ENCODE assay signal across 13 cellular contexts in the genomic region with DNA sequence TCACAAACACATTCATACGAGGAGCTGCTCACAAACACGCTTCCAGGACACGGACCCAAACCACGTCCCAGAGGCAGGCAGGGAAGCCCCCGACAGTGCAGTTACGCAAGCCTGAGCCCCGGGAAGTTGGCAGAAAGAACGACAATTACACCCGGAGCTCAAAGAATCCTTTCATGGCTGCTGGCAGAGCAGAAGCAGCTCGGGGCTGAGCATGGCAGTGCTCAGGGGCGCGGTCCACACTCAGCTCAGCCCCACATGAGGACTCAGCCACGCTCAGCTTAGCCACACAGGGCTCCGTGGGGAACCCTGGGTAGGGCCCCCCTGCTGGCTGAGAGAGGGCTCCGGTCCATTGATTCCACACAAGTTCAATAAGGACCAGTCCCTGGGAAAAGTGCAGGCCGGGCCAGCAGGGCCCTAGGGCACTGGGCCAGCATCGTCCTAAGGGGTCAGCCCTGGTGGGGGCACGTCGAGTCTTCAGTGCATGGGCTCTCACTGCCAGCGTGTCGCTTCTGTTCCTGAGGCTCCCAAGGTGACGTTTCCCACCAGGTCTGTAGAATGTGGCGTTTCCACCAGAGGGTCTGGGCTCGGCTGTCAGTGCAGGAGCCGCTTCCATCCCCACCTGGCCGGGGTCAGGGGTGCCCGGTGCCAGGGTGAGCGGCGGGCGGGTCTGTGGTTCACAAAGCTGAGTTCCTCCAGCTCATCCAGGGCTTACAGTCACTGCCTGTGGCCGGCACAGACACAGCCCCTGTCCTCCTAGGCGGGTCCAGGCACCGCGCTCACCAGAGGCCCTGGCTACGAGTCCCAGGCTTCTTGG. TPM values are rescaled to one million over a fixed set of nuclear protein-coding genes. Genes with fewer than 3 reads are reported as not detected.
DNase-seq lines count a peak whose midpoint lies in the region; TF ChIP-seq lines count a peak whose summit lies in the region.
"Had no signal": no experiment of that assay in that cellular context is flagged by ENCODE, and none has a peak within 500 bp of the region (broad histone marks: within the 10 kb centered on the region; RNA-seq: fewer than 3 reads in every experiment).

No MANE protein-coding gene starts in this region.

- no peaks in the 10 kb centered on the region for H3K27me3 ChIP-seq in AG04450 (ENCODE audit: control insufficient read depth, insufficient read depth, low read length)

- POLR2A ChIA-PET in AG04450 (lab: Yijun Ruan, JAX): interaction anchor here (1.8 to 2.1 kb wide), 2 partner anchors 19 to 88 kb away, joined by 4 to 9 read pairs; no protein-coding TSS in a partner anchor

- CTCF ChIA-PET in AG04450 (lab: Charles Lee): interaction anchor here (1.1 kb wide), 1 partner anchor 107 kb away, joined by 4 read pairs; no protein-coding TSS in a partner anchor

- DNase-seq in AG04450 (ENCODE audit: low read depth, low spot score): no peak
- peak in 51 of 58 donors; percentile 16 to 84 (median 63) for DNase-seq in anterior cingulate cortex (lab: John Stamatoyannopoulos, UW)
- DNase-seq in hypothalamus (lab: John Stamatoyannopoulos, UW): peak in 38 of 51 donors; percentile 19 to 83 (median 64)
- DNase-seq in retinal pigment epithelial cell (ENCODE audit: low read depth): no peak
- DNase-seq in central memory CD4-positive, alpha-beta T cell: no peak
- no peak for DNase-seq in effector CD4-positive, alpha-beta T cell
- DNase-seq in activated gamma-delta T cell (lab: John Stamatoyannopoulos, UW): no peak
- no peak for DNase-seq in NCI-H69 (lab: John Stamatoyannopoulos, UW)
- DNase-seq: activated CD8-positive, alpha-beta memory T cell treated with anti-CD3 and anti-CD28 coated beads, Interleukin-2, amount 50 U/mL, for 48 hours; AML-193; NCI-H1436; T-helper 17 cell had no signal

- H3K4me3 ChIP-seq in AG04450 (ENCODE audit: low read depth, low read length) (peak overlapping the region; percentile 22; the same call in 1 of the 2 replicates), retinal pigment epithelial cell (ENCODE audit: low read length) (no peak overlapping the region)

- peak overlapping the region; percentile 65 for H3K27ac ChIP-seq in AG04450 (ENCODE audit: low read depth, low read length)
- H3K27ac ChIP-seq: neutrophil had no signal

- no peaks in the 10 kb centered on the region; the same call in 1 of the 2 replicates for H3K9me3 ChIP-seq in AG04450 (ENCODE audit: control insufficient read depth, insufficient read depth, low read length)
- H3K9me3 ChIP-seq: neutrophil had no signal

- no peak for TF ChIP-seq CTCF in AG04450 (IDR thresholded peaks at IDR 0.05; ENCODE audit: low read depth, low read length)
- TF ChIP-seq CTCF in retinal pigment epithelial cell (conservative IDR thresholded peaks at IDR 0.05; ENCODE audit: low read depth, low read length): peak; percentile 2

RNA-seq across cellular contexts. Expression of gene GAS6, which starts 23.1 kb away (rescaled TPM):
- 356 and 455 TPM in 2 replicates for polyA plus RNA-seq in AG04450 (2011; rRNA removed)
- 131 and 182 TPM in 2 replicates for polyA minus RNA-seq in AG04450 (2011; rRNA and poly(A)+ RNA removed)

Comparison
In these comparisons a context has a peak if more than half of its experiments do, and no peak if none do; other contexts are left out.
1. DNase-seq: peak in anterior cingulate cortex (51 of 58) and hypothalamus (38 of 51); none in AG04450 (single experiment), retinal pigment epithelial cell (single experiment), central memory CD4-positive, alpha-beta T cell (single experiment), effector CD4-positive, alpha-beta T cell (single experiment), activated gamma-delta T cell (single experiment) and NCI-H69 (single experiment).